ENCODE assay signal across 1 cellular context in the genomic region with DNA sequence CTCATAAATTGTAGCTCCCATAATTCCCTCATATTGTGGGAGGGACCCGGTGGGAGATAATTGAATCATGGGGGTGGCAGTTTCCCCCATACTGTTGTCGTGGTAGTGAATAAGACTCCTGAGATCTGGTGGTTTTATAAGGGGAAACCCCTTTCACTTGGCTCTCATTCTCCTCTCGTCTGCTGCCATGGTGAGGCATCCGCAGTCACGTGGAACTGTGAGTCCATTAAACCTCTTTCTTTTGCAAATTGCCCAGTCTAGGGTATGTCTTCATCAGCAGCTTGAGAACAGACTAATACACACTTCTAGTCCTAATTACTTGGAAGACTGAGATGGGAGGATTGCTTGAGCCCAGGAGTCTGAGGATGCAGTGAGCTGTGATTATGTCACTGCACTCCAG.
TF ChIP-seq lines count a peak whose summit lies in the region.

No MANE protein-coding gene starts in this region.

TF ChIP-seq in H1, 55 proteins besides CTCF, POLR2A, EP300 and RAD21 (continued from another document):
- TF ChIP-seq EZH2 (IDR thresholded peaks at IDR 0.05; ENCODE audit: low read depth, low read length, severe bottlenecking) (no peak), TCF12 (IDR thresholded peaks at IDR 0.05; ENCODE audit: low read depth, low read length) (no peak), E2F6 (IDR thresholded peaks at IDR 0.05) (no peak), ZNF274 (IDR thresholded peaks at IDR 0.05; ENCODE audit: borderline replicate concordance, extremely low read depth, low read length) (no peak), GABPA (IDR thresholded peaks at IDR 0.05; ENCODE audit: borderline replicate concordance, insufficient read depth, low read length) (no peak)
